8 cellular contexts compared by ENCODE assay signal in genomic region chr12:131827961-131828534, GRCh38. TPM values are rescaled to one million over a fixed set of nuclear protein-coding genes. Genes with fewer than 3 reads are reported as not detected.
DNase-seq lines count a peak whose midpoint lies in the region; ATAC-seq and TF ChIP-seq lines count a peak whose summit lies in the region.

Gene MMP17 (plus strand): TSS chr12:131828393. CDS start chr12:131828495, 102 bp downstream.

- TF ChIP-seq EP300 in tibial nerve (IDR thresholded peaks at IDR 0.05), result peak in 1 of 2 donors; percentile 26

- H3K27me3 Mint-ChIP-seq in T-helper 1 cell treated with Interleukin-12 subunit alpha and Interleukin-12 subunit beta and Interleukin-4 antibody, amounts not matched to agents 30 μg/mL and 1 μg/mL, for 36 hours (ENCODE audit: low read depth), result peaks cover 42% of the 10 kb centered on the region

- peaks cover 26% of the 10 kb centered on the region for H3K4me1 ChIP-seq in effector memory CD4-positive, alpha-beta T cell (ENCODE audit: control insufficient read depth, insufficient read depth, low read length, poor library complexity, severe bottlenecking)
- H3K4me1 ChIP-seq in mesodermal cell (ENCODE audit: control insufficient read depth, insufficient read depth, low read length, poor library complexity, severe bottlenecking) (peaks cover 5% of the 10 kb centered on the region), tibial nerve (peaks cover 0 to 57% (median 15%) of the 10 kb centered on the region in 4 donors)

- TF ChIP-seq POLR2A in tibial nerve (IDR thresholded peaks at IDR 0.05), result peak; percentile 26 to 58

- CTCF ChIA-PET in AG04449 (lab: Yijun Ruan, JAX), result interaction anchor here (1.0 to 6.6 kb wide), 3 partner anchors 73 to 723 kb away, joined by 3 to 72 read pairs (median 4); no protein-coding TSS in a partner anchor

- 0 to 1% methylated on average over 59 to 73 of the region's 86 CpGs for WGBS in mesodermal cell (ENCODE audit: insufficient coverage in 2 of 2), 2 experiments
- 0% methylated on average over 21 to 27 of the region's 86 CpGs for WGBS in tibial nerve, 2 donors

- POLR2A ChIA-PET in AG04449 (lab: Yijun Ruan, JAX), result interaction anchor here (1.0 kb wide), 1 partner anchor 69 kb away, joined by 3 read pairs; no protein-coding TSS in a partner anchor

- H3K4me1 Mint-ChIP-seq in T-helper 1 cell treated with Interleukin-12 subunit alpha and Interleukin-12 subunit beta and Interleukin-4 antibody, amounts not matched to agents 30 μg/mL and 1 μg/mL, for 36 hours (ENCODE audit: low read depth), result no peaks in the 10 kb centered on the region

- peak within 1 kb of the TSS; percentile 59 for H3K4me3 Mint-ChIP-seq in T-helper 1 cell treated with Interleukin-12 subunit alpha and Interleukin-12 subunit beta and Interleukin-4 antibody, amounts not matched to agents 30 μg/mL and 1 μg/mL, for 36 hours

- no peaks in the 10 kb centered on the region for H3K36me3 Mint-ChIP-seq in T-helper 1 cell treated with Interleukin-12 subunit alpha and Interleukin-12 subunit beta and Interleukin-4 antibody, amounts not matched to agents 30 μg/mL and 1 μg/mL, for 36 hours (ENCODE audit: low read depth)

- no peak within 1 kb of the TSS for H3K27ac Mint-ChIP-seq in T-helper 1 cell treated with Interleukin-12 subunit alpha and Interleukin-12 subunit beta and Interleukin-4 antibody, amounts not matched to agents 30 μg/mL and 1 μg/mL, for 36 hours

- ATAC-seq in HG03280 (IDR thresholded peaks at IDR 0.05; ENCODE audit: unreplicated experiment) (peak; percentile 55), HG02938 (IDR thresholded peaks at IDR 0.05; ENCODE audit: unreplicated experiment) (no peak)

- peaks cover 40% of the 10 kb centered on the region for H3K27me3 ChIP-seq in effector memory CD4-positive, alpha-beta T cell (replicated peaks; ENCODE audit: control insufficient read depth, insufficient read depth, low read length, poor library complexity, severe bottlenecking)
- peaks cover 0 to 23% of the 10 kb centered on the region in 2 donors for H3K27me3 ChIP-seq in tibial nerve

- H3K9me3 Mint-ChIP-seq in T-helper 1 cell treated with Interleukin-12 subunit alpha and Interleukin-12 subunit beta and Interleukin-4 antibody, amounts not matched to agents 30 μg/mL and 1 μg/mL, for 36 hours, result no peaks in the 10 kb centered on the region

- no peak within 1 kb of the TSS for H3K27ac ChIP-seq in effector memory CD4-positive, alpha-beta T cell (ENCODE audit: insufficient read depth, low read length, poor library complexity, severe bottlenecking)
- H3K27ac ChIP-seq in mesodermal cell (ENCODE audit: low read depth, low read length, severe bottlenecking) (no peak within 1 kb of the TSS), tibial nerve (peak within 1 kb of the TSS in 3 of 4 donors; percentile 71 to 88 (median 76))

- DNase-seq in AG04449 (ENCODE audit: low read depth, low spot score), result no peak
- DNase-seq in effector memory CD4-positive, alpha-beta T cell, result no peak
- DNase-seq in tibial nerve (ENCODE audit: low spot score in 2 of 2), result peak; percentile 43 to 46

- H3K4me3 ChIP-seq in AG04449 (ENCODE audit: low read depth, low read length) (peak within 1 kb of the TSS; percentile 70), mesodermal cell (ENCODE audit: extremely low read depth, insufficient read depth, low read length, poor library complexity, severe bottlenecking) (peak within 1 kb of the TSS; percentile 39), tibial nerve (peak within 1 kb of the TSS; percentile 38 to 78 (median 58))
- H3K4me3 ChIP-seq in effector memory CD4-positive, alpha-beta T cell (ENCODE audit: insufficient read depth, low read depth, low read length, poor library complexity, severe bottlenecking), result peak within 1 kb of the TSS; percentile 45

- no peaks in the 10 kb centered on the region for H3K36me3 ChIP-seq in effector memory CD4-positive, alpha-beta T cell (ENCODE audit: control insufficient read depth, insufficient read depth, low read length)
- no peaks in the 10 kb centered on the region for H3K36me3 ChIP-seq in mesodermal cell (ENCODE audit: control insufficient read depth, insufficient read depth, low read length)
- no peaks in the 10 kb centered on the region for H3K36me3 ChIP-seq in tibial nerve

- peak; percentile 27 for TF ChIP-seq CTCF in AG04449 (IDR thresholded peaks at IDR 0.05; ENCODE audit: insufficient read depth, low read length, missing control alignments)
- peak; percentile 41 for TF ChIP-seq CTCF in GM12874 (IDR thresholded peaks at IDR 0.05; ENCODE audit: insufficient read depth, low read depth, low read length)
- TF ChIP-seq CTCF in tibial nerve (IDR thresholded peaks at IDR 0.05), result peak in 3 of 5 experiments; percentile 2 to 34 (median 28)

- no peaks in the 10 kb centered on the region for H3K9me3 ChIP-seq in effector memory CD4-positive, alpha-beta T cell (ENCODE audit: control insufficient read depth, low read length)
- H3K9me3 ChIP-seq in mesodermal cell (ENCODE audit: control insufficient read depth, low read length) (no peaks in the 10 kb centered on the region), tibial nerve (no peaks in the 10 kb centered on the region)

RNA-seq across cellular contexts. Expression of gene MMP17, which starts in this region (rescaled TPM):
- polyA plus RNA-seq in mesodermal cell (2013, experiment 1 of 2), result 5.0 TPM
- 5.2 TPM for polyA plus RNA-seq in mesodermal cell (2013, experiment 2 of 2)
- 10 to 100 TPM; 10.9 to 65.3 (median 32.6) TPM for total RNA-seq in tibial nerve

Comparison
In these comparisons a context has a peak if more than half of its experiments do, and no peak if none do; other contexts are left out.
1. DNase-seq: peak in tibial nerve (2 of 2); none in AG04449 (single experiment) and effector memory CD4-positive, alpha-beta T cell (0 of 3).
2. H3K27ac ChIP-seq: peak in tibial nerve (3 of 4); none in effector memory CD4-positive, alpha-beta T cell (single experiment) and mesodermal cell (single experiment).
3. Peak in every context shown above with its lines, with median percentiles within 50 percentile points of each other: H3K4me3 ChIP-seq and CTCF ChIP-seq.